Comparison of ENCODE assay signal across 17 cellular contexts in genomic region chr1:94329276-94329675, GRCh38.
"Had no signal": no experiment of that assay in that cellular context is flagged by ENCODE, and none has a peak within 500 bp of the region (broad histone marks: within the 10 kb centered on the region; RNA-seq: fewer than 3 reads in every experiment).

No MANE protein-coding gene starts in this region.

- H3K36me3 ChIP-seq: cardiac muscle cell, pancreas, transverse colon had no signal

- H3K9me3 ChIP-seq: mucosa of descending colon, pancreas, transverse colon had no signal

- H3K4me3 ChIP-seq: cardiac muscle cell, mucosa of descending colon, pancreas, transverse colon had no signal

- H3K27ac ChIP-seq: cardiac muscle cell, pancreas, transverse colon had no signal

- ATAC-seq: activated CD4-positive, alpha-beta T cell treated with anti-CD3 and anti-CD28 coated beads for 36 hours; activated naive CD4-positive, alpha-beta T cell treated with anti-CD3 and anti-CD28 coated beads, Interleukin-2, amount 50 U/mL, for 72 hours; activated T-cell treated with anti-CD3 and anti-CD28 coated beads, Interleukin-2, amount 50 U/mL, for 4 hours; mucosa of descending colon; naive thymus-derived CD4-positive, alpha-beta T cell had no signal

- DNase-seq: activated CD4-positive, alpha-beta memory T cell treated with anti-CD3 and anti-CD28 coated beads for 36 hours; activated CD4-positive, alpha-beta T cell treated with anti-CD3 and anti-CD28 coated beads for 36 hours; activated effector memory CD4-positive, alpha-beta T cell treated with anti-CD3 and anti-CD28 coated beads, Interleukin-2, amount 50 U/mL, for 16 hours; activated T-cell treated with anti-CD3 and anti-CD28 coated beads, Interleukin-2, amount 50 U/mL, for 4 hours; dorsolateral prefrontal cortex; head of caudate nucleus; islet precursor cell; mammary epithelial cell; mucosa of descending colon; naive thymus-derived CD4-positive, alpha-beta T cell; pancreas; stimulated activated CD4-positive, alpha-beta T cell treated with anti-CD3 and anti-CD28 coated beads, Interleukin-15, amount 100 ng/mL, for 24 hours; stimulated activated CD4-positive, alpha-beta T cell treated with anti-CD3 and anti-CD28 coated beads, Interleukin-4, amount 100 ng/mL, for 24 hours; stimulated activated naive CD4-positive, alpha-beta T cell; transverse colon had no signal

- H3K27me3 ChIP-seq: cardiac muscle cell, pancreas had no signal

- FAIRE-seq: pancreas had no signal
